In the genomic region with DNA sequence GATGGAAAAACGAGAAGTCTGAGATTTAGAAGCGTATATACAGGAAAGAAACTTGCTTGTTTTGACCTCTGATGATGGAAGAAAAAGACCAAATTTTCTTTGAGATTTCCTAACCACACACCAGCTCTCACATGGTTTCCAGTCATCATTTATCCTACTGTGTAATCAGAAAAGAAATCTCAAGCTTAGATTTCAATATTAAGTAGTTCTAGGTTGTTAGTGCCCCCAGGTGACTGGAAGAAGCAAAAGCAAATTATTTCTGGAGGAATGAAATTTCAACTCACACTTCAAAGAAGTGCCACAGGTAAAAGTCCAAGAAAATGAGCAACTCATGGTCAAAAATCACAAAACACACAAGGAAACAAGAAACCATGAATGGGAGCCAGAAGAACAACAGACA, we compare ENCODE assay signal across 18 cellular contexts. TPM values are rescaled to one million over a fixed set of nuclear protein-coding genes. Genes with fewer than 3 reads are reported as not detected.
DNase-seq lines count a peak whose midpoint lies in the region; ATAC-seq and TF ChIP-seq lines count a peak whose summit lies in the region.
"Had no signal": no experiment of that assay in that cellular context is flagged by ENCODE, and none has a peak within 500 bp of the region (broad histone marks: within the 10 kb centered on the region; RNA-seq: fewer than 3 reads in every experiment).

No MANE protein-coding gene starts in this region.

- WGBS in testis, 2 donors = 66 to 70% methylated on average over 1 to 2 of the region's 2 CpGs

- BruUV-seq in A673 (replicated peaks; lab: Mats Ljungman, UMichigan) (no TSS peak), Caco-2 (replicated peaks; lab: Mats Ljungman, UMichigan) (no TSS peak)

- no peaks in the 10 kb centered on the region for H3K27me3 Mint-ChIP-seq in Caco-2 (ENCODE audit: insufficient read depth, unreplicated experiment)

- intact Hi-C loops in A673 (cut with micrococcal nuclease; ENCODE audit: unreplicated experiment) (no loop called here), testis (cut with DNase I; ENCODE audit: low total_unique reads) (no loop called here), Caco-2 (cut with micrococcal nuclease; ENCODE audit: unreplicated experiment) (loop anchor here (1.0 kb wide), 1 partner anchor 39 kb away; no protein-coding TSS in a partner anchor)

- H3K9me3 Mint-ChIP-seq in Caco-2 (ENCODE audit: unreplicated experiment) = no peaks in the 10 kb centered on the region
- H3K9me3 Mint-ChIP-seq: activated T-cell treated with anti-CD3 and anti-CD28 coated beads, Interleukin-2, amount 50 U/mL, for 24 hours; neural crest cell had no signal

- no peak overlapping the region for H3K27ac Mint-ChIP-seq in Caco-2 (ENCODE audit: unreplicated experiment)
- H3K27ac Mint-ChIP-seq: activated T-cell treated with anti-CD3 and anti-CD28 coated beads, Interleukin-2, amount 50 U/mL, for 24 hours had no signal

- H3K4me1 Mint-ChIP-seq in Caco-2 (ENCODE audit: low read depth, unreplicated experiment) = no peaks in the 10 kb centered on the region
- H3K4me1 Mint-ChIP-seq: neural crest cell had no signal

- H3K4me3 Mint-ChIP-seq in Caco-2 (ENCODE audit: unreplicated experiment) = no peak overlapping the region
- H3K4me3 Mint-ChIP-seq: activated T-cell treated with anti-CD3 and anti-CD28 coated beads, Interleukin-2, amount 50 U/mL, for 24 hours; neural crest cell had no signal

- POLR2A ChIA-PET in A673 (lab: Charles Lee; ENCODE audit: low non-redundant PET) (no interaction called here), Caco-2 (lab: Charles Lee) (no interaction called here)

- no peaks in the 10 kb centered on the region for H3K36me3 Mint-ChIP-seq in Caco-2 (ENCODE audit: insufficient read depth, unreplicated experiment)

- CTCF ChIA-PET in A673 (lab: Charles Lee) = interaction anchor here (1.5 kb wide), 1 partner anchor 39 kb away, joined by 17 read pairs; no protein-coding TSS in a partner anchor
- CTCF ChIA-PET in Caco-2 (lab: Charles Lee) = interaction anchor here (1.5 kb wide), 1 partner anchor 38 kb away, joined by 17 read pairs; no protein-coding TSS in a partner anchor

- H3K4me3 ChIP-seq in A673 (ENCODE audit: low read depth, low read length, poor library complexity, severe bottlenecking) = no peak overlapping the region
- no peak overlapping the region for H3K4me3 ChIP-seq in testis
- no peak overlapping the region for H3K4me3 ChIP-seq in Caco-2 (ENCODE audit: low read depth, low read length)
- H3K4me3 ChIP-seq: upper lobe of left lung had no signal

- peaks cover 6% of the 10 kb centered on the region for H3K27me3 ChIP-seq in A673 (replicated peaks; ENCODE audit: insufficient read depth, low read depth, low read length, poor library complexity)
- no peaks in the 10 kb centered on the region for H3K27me3 ChIP-seq in testis
- no peaks in the 10 kb centered on the region for H3K27me3 ChIP-seq in Caco-2 (replicated peaks; ENCODE audit: control insufficient read depth, insufficient read depth, low read length)
- H3K27me3 ChIP-seq: upper lobe of left lung had no signal

- DNase-seq in A673 (ENCODE audit: low spot score) (no peak), HCEC 1CT (peak; percentile 41), fibroblast of peridontal ligament (ENCODE audit: extremely low read depth) (peak; percentile 77), testis (no peak), Caco-2 (no peak), islet precursor cell (no peak)
- DNase-seq: activated T-cell treated with anti-CD3 and anti-CD28 coated beads, Interleukin-2, amount 50 U/mL, for 24 hours; caudate nucleus; GOT3; KG1; NCI-H345; stimulated activated CD4-positive, alpha-beta T cell treated with anti-CD3 and anti-CD28 coated beads, Interleukin-12 subunit alpha, Interleukin-12 subunit beta, amount 100 ng/mL, for 4 hours had no signal

- H3K9me3 ChIP-seq in A673 (ENCODE audit: low read depth, low read length, poor library complexity, severe bottlenecking) (no peaks in the 10 kb centered on the region), testis (no peaks in the 10 kb centered on the region), Caco-2 (no peaks in the 10 kb centered on the region)
- H3K9me3 ChIP-seq: upper lobe of left lung had no signal

- no peak overlapping the region for H3K27ac ChIP-seq in A673 (ENCODE audit: low read depth, low read length, poor library complexity, severe bottlenecking)
- no peak overlapping the region for H3K27ac ChIP-seq in testis
- H3K27ac ChIP-seq: RWPE1, upper lobe of left lung had no signal

- H3K4me1 ChIP-seq in A673 (ENCODE audit: insufficient read depth, low read length, poor library complexity, severe bottlenecking) (no peaks in the 10 kb centered on the region), testis (no peaks in the 10 kb centered on the region), Caco-2 (peaks cover 6% of the 10 kb centered on the region)

- TF ChIP-seq CTCF in A673 (conservative IDR thresholded peaks at IDR 0.05; ENCODE audit: low read depth, low read length) = peak; percentile 40
- no peak for TF ChIP-seq CTCF in testis (IDR thresholded peaks at IDR 0.05)
- no peak for TF ChIP-seq CTCF in Caco-2 (IDR thresholded peaks at IDR 0.05; ENCODE audit: insufficient read depth in 1 of 2, low read depth in 1 of 2, low read length in 1 of 2, severe bottlenecking in 1 of 2, unreplicated experiment in 1 of 2)

- ATAC-seq in SK-N-SH treated with all-trans-retinoic acid at 6 μM for 48 hours = peak; percentile 60; the same call in 2 of the 3 replicates
- no peak for ATAC-seq in GM18861 (IDR thresholded peaks at IDR 0.05; ENCODE audit: unreplicated experiment)
- ATAC-seq: left lobe of liver had no signal

- no peaks in the 10 kb centered on the region for H3K36me3 ChIP-seq in A673 (ENCODE audit: insufficient read depth, low read length, poor library complexity, severe bottlenecking)
- no peaks in the 10 kb centered on the region for H3K36me3 ChIP-seq in testis (ENCODE audit: low read depth, missing control alignments)
- H3K36me3 ChIP-seq in Caco-2 (ENCODE audit: control insufficient read depth, insufficient read depth, low read length) = no peaks in the 10 kb centered on the region
- H3K36me3 ChIP-seq: upper lobe of left lung had no signal

- TF ChIP-seq POLR2A in testis (IDR thresholded peaks at IDR 0.05) = no peak

TF ChIP-seq in SK-N-SH treated with all-trans-retinoic acid at 6 μM for 48 hours, 23 proteins besides CTCF, POLR2A, EP300 and RAD21:
- no peak for TF ChIP-seq RARB (CRISPR knock-in tag; IDR thresholded peaks at IDR 0.05)
- no peak for TF ChIP-seq ZNF8 (CRISPR knock-in tag; IDR thresholded peaks at IDR 0.05)
- no peak for TF ChIP-seq ZNF70 (CRISPR knock-in tag; IDR thresholded peaks at IDR 0.05)
- TF ChIP-seq, protein P1, sequence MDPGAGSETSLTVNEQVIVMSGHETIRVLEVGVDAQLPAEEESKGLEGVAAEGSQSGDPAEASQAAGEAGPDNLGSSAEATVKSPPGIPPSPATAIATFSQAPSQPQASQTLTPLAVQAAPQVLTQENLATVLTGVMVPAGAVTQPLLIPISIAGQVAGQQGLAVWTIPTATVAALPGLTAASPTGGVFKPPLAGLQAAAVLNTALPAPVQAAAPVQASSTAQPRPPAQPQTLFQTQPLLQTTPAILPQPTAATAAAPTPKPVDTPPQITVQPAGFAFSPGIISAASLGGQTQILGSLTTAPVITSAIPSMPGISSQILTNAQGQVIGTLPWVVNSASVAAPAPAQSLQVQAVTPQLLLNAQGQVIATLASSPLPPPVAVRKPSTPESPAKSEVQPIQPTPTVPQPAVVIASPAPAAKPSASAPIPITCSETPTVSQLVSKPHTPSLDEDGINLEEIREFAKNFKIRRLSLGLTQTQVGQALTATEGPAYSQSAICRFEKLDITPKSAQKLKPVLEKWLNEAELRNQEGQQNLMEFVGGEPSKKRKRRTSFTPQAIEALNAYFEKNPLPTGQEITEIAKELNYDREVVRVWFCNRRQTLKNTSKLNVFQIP (CRISPR knock-in tag; IDR thresholded peaks at IDR 0.05; ENCODE audit: borderline replicate concordance, low read depth) = no peak
- no peak for TF ChIP-seq ZNF565 (CRISPR knock-in tag; conservative IDR thresholded peaks at IDR 0.05; ENCODE audit: low read depth)
- TF ChIP-seq BACH2 (CRISPR knock-in tag; IDR thresholded peaks at IDR 0.05; ENCODE audit: borderline replicate concordance) = no peak
- TF ChIP-seq ZC3H10 (CRISPR knock-in tag; IDR thresholded peaks at IDR 0.05) = no peak
- no peak for TF ChIP-seq PATZ1 (CRISPR knock-in tag; IDR thresholded peaks at IDR 0.05; ENCODE audit: borderline replicate concordance)
- TF ChIP-seq CSDC2 (CRISPR knock-in tag; IDR thresholded peaks at IDR 0.05) = no peak

RNA-seq across cellular contexts. Expression of gene KDM6B, which starts 51.8 kb away (rescaled TPM):
- 46.8 and 51.1 TPM in 2 replicates for total RNA-seq in A673 (2021)
- 10 to 100 TPM; 38.0 to 41.8 TPM for total RNA-seq in testis
- polyA plus RNA-seq in testis (ENCODE audit: insufficient read depth, low read depth, low replicate concordance) = 27.8 TPM
- total RNA-seq in Caco-2 (2022) = 27.4 and 27.9 TPM in 2 replicates

Comparison
In these comparisons a context has a peak if more than half of its experiments do, and no peak if none do; other contexts are left out.
1. DNase-seq: peak in HCEC 1CT (single experiment) and fibroblast of peridontal ligament (single experiment); none in A673 (single experiment), testis (single experiment), Caco-2 (0 of 2) and islet precursor cell (single experiment).